ENCODE assay signal across 8 cellular contexts in the genomic region with DNA sequence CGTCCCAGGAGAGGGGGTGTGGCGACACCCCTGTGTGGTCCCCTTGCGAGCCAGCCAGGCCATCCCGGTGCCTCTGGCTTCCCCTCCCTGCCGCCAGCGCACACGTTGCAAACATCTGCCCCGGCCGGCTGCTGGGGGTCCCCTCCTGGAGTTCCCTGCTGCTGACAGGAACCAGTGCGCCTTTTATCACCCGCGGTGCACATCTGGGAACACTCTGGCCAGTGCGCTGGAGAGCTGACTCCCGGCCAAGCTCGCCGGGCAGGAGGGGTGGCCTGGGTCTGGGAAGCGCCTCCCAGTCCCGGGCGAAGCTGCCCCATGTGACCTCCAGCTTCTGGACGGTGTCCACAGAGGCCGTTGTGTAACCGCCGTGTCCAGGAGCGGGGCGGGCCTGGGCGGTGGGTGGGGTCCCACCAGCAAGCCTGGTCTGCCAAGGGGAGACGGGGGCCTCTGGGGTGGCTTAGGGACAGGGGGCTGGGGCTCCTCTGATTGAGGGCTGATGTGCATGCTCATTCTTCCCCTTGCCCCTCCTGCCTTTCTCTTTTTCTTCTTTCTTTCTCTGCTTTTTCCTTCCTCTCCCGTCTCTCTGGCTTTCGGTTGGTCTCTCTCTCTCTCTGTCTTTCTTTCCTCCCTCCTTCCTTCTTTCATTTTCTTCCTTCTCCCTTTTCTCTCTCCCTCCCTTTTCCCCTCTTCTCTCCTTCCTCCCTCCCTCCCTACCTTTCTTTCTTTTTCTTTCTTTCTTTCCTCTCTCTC. TPM values are rescaled to one million over a fixed set of nuclear protein-coding genes. Genes with fewer than 3 reads are reported as not detected.
DNase-seq lines count a peak whose midpoint lies in the region; ATAC-seq and TF ChIP-seq lines count a peak whose summit lies in the region.

No MANE protein-coding gene starts in this region.

- no peaks in the 10 kb centered on the region for H3K36me3 ChIP-seq in BE2C
- H3K36me3 ChIP-seq in SJSA1: no peaks in the 10 kb centered on the region

- H3K27me3 ChIP-seq in BE2C (no peaks in the 10 kb centered on the region), SJSA1 (replicated peaks) (no peaks in the 10 kb centered on the region)

- DNase-seq in BE2C (peak; percentile 85), SJSA1 (ENCODE audit: low read depth in 1 of 2, low spot score in 2 of 2) (peak; percentile 58 to 85), fibroblast of villous mesenchyme (ENCODE audit: low read depth) (peak; percentile 99), occipital lobe (lab: John Stamatoyannopoulos, UW) (peak; percentile 79), UCSD-AML1 (lab: John Stamatoyannopoulos, UW; ENCODE audit: unreplicated experiment) (no peak), iPS-NIHi7 (ENCODE audit: extremely low spot score) (no peak)
- DNase-seq in activated effector memory CD4-positive, alpha-beta T cell treated with anti-CD3 and anti-CD28 coated beads, Interleukin-2, amount 50 U/mL, for 16 hours: no peak

- ATAC-seq in GM19397 (IDR thresholded peaks at IDR 0.05; ENCODE audit: unreplicated experiment): no peak

- H3K27ac ChIP-seq in SJSA1: peak overlapping the region; percentile 51

- H3K9me3 ChIP-seq in BE2C (no peaks in the 10 kb centered on the region), SJSA1 (replicated peaks) (no peaks in the 10 kb centered on the region)

- H3K4me1 ChIP-seq in BE2C (peaks cover 10% of the 10 kb centered on the region), SJSA1 (replicated peaks) (peaks cover 30% of the 10 kb centered on the region)

- H3K4me3 ChIP-seq in BE2C (ENCODE audit: low read depth, low read length) (peak overlapping the region; percentile 26), SJSA1 (peak overlapping the region; percentile 12), fibroblast of villous mesenchyme (ENCODE audit: low read depth, low read length) (peak overlapping the region; percentile 40)

- TF ChIP-seq CTCF in BE2C (IDR thresholded peaks at IDR 0.05; ENCODE audit: low read depth, low read length) (no peak), fibroblast of villous mesenchyme (IDR thresholded peaks at IDR 0.05; ENCODE audit: insufficient read depth, low read depth, low read length) (no peak)

RNA-seq across cellular contexts. Expression of a gene that starts 25.2 kb away (rescaled TPM):
- polyA plus RNA-seq in BE2C (2012; ENCODE audit: insufficient read depth, insufficient read length, low read depth): not detected
- total RNA-seq in SJSA1 (2014; rRNA removed; shearing (Covaris generic)): 0.05 TPM in 1 of 2 replicates, not detected in the other
- total RNA-seq in fibroblast of villous mesenchyme (not detected in 2 replicates), occipital lobe (not detected)

Comparison
In these comparisons a context has a peak if more than half of its experiments do, and no peak if none do; other contexts are left out.
1. DNase-seq: peak in BE2C (single experiment), SJSA1 (2 of 2), fibroblast of villous mesenchyme (single experiment) and occipital lobe (single experiment); none in activated effector memory CD4-positive, alpha-beta T cell treated with anti-CD3 and anti-CD28 coated beads, Interleukin-2, amount 50 U/mL, for 16 hours (single experiment), UCSD-AML1 (single experiment) and iPS-NIHi7 (single experiment).
2. Peak in every context shown above with its lines, with median percentiles within 50 percentile points of each other: H3K4me3 ChIP-seq.